Comparison of ENCODE assay signal across 8 cellular contexts in genomic region chr4:24912252-24913098, GRCh38. TPM values are rescaled to one million over a fixed set of nuclear protein-coding genes. Genes with fewer than 3 reads are reported as not detected.
DNase-seq lines count a peak whose midpoint lies in the region; ATAC-seq and TF ChIP-seq lines count a peak whose summit lies in the region.

TSS of gene CCDC149 (minus strand) at chr4:24913042. CDS start at chr4:24912864, 178 bp downstream.

- H3K27ac Mint-ChIP-seq in effector memory CD8-positive, alpha-beta T cell: no peak within 1 kb of the TSS

- peaks cover 38 to 67% of the 10 kb centered on the region in 2 donors for H3K27me3 Mint-ChIP-seq in effector memory CD8-positive, alpha-beta T cell

- peaks cover 5 to 11% of the 10 kb centered on the region in 2 donors for H3K9me3 Mint-ChIP-seq in effector memory CD8-positive, alpha-beta T cell

- no peak for ATAC-seq in activated CD4-positive, CD25-positive, alpha-beta regulatory T cell treated with anti-CD3 and anti-CD28 coated beads, Interleukin-2, amount 50 U/mL, for 24 hours
- ATAC-seq in effector memory CD8-positive, alpha-beta T cell (replicated peaks): no peak

- CTCF ChIA-PET in HEK293 (lab: Yijun Ruan, JAX): no interaction called here

- H3K27me3 ChIP-seq in BE2C (peaks cover 15% of the 10 kb centered on the region), iPS-20b (ENCODE audit: insufficient read depth, low read length) (peaks cover 27% of the 10 kb centered on the region)

- peaks cover 0 to 1% of the 10 kb centered on the region in 2 donors for H3K4me1 Mint-ChIP-seq in effector memory CD8-positive, alpha-beta T cell (ENCODE audit: low read depth in 2 of 2)

- H3K4me1 ChIP-seq in BE2C (no peaks in the 10 kb centered on the region), HEK293 (ENCODE audit: control insufficient read depth, insufficient read depth, low read length) (no peaks in the 10 kb centered on the region), iPS-20b (ENCODE audit: insufficient read depth, low read length) (peaks cover 6% of the 10 kb centered on the region; the same call in 1 of the 2 replicates)

- no peaks in the 10 kb centered on the region for H3K36me3 Mint-ChIP-seq in effector memory CD8-positive, alpha-beta T cell (ENCODE audit: insufficient read depth)

- H3K36me3 ChIP-seq in BE2C: no peaks in the 10 kb centered on the region
- H3K36me3 ChIP-seq in HEK293 (ENCODE audit: control insufficient read depth in 2 of 2, insufficient read depth in 1 of 2, low read length in 2 of 2): no peaks in the 10 kb centered on the region
- H3K36me3 ChIP-seq in iPS-20b (ENCODE audit: insufficient read depth, low read depth, low read length): peaks cover 17% of the 10 kb centered on the region

- POLR2A ChIA-PET in HEK293 (lab: Yijun Ruan, JAX): no interaction called here

- DNase-seq in BE2C: peak; percentile 61
- DNase-seq in NCI-H82 (lab: John Stamatoyannopoulos, UW): peak; percentile 91
- DNase-seq in cardiac fibroblast (ENCODE audit: low read depth in 2 of 2): peak; percentile 53 to 69
- DNase-seq in retina: peak; percentile 84
- DNase-seq in effector memory CD8-positive, alpha-beta T cell: no peak

- H3K4me3 ChIP-seq in BE2C (ENCODE audit: low read depth, low read length) (peak within 1 kb of the TSS; percentile 19), HEK293 (ENCODE audit: low read depth, low read length) (peak within 1 kb of the TSS; percentile 26), cardiac fibroblast (replicated peaks in 1 of 2; ENCODE audit: low read depth in 2 of 2, low read length in 2 of 2) (peak within 1 kb of the TSS; percentile 61 to 63), iPS-20b (ENCODE audit: low read length) (peak within 1 kb of the TSS; percentile 67)

- TF ChIP-seq CTCF in BE2C (IDR thresholded peaks at IDR 0.05; ENCODE audit: low read depth, low read length) (no peak), HEK293 (tag by site-specific recombination; IDR thresholded peaks at IDR 0.05) (no peak), cardiac fibroblast (IDR thresholded peaks at IDR 0.05; ENCODE audit: low read depth, low read length) (no peak)

- H3K27ac ChIP-seq in HEK293 (ENCODE audit: extremely low read depth, low read depth, low read length): peak within 1 kb of the TSS; percentile 22; the same call in 1 of the 2 replicates
- peak within 1 kb of the TSS; percentile 75 for H3K27ac ChIP-seq in iPS-20b (ENCODE audit: low read length)

- H3K9me3 ChIP-seq in BE2C: no peaks in the 10 kb centered on the region
- H3K9me3 ChIP-seq in HEK293 (ENCODE audit: control insufficient read depth, insufficient read depth, low read depth, low read length): no peaks in the 10 kb centered on the region
- peaks cover 12% of the 10 kb centered on the region; the same call in 1 of the 2 replicates for H3K9me3 ChIP-seq in iPS-20b (ENCODE audit: insufficient read depth, low read depth, low read length)

- H3K9ac ChIP-seq in iPS-20b (ENCODE audit: low read depth, low read length): peak within 1 kb of the TSS; percentile 79; the same call in 1 of the 2 replicates

- no peak within 1 kb of the TSS for H3K4me3 Mint-ChIP-seq in effector memory CD8-positive, alpha-beta T cell

TF ChIP-seq in HEK293, 187 proteins besides CTCF, POLR2A, EP300 and RAD21 (continues in another document):
- TF ChIP-seq ZNF558 (tag by site-specific recombination; IDR thresholded peaks at IDR 0.05): no peak
- TF ChIP-seq SP3 (tag by site-specific recombination; IDR thresholded peaks at IDR 0.05): 0 out of 2 replicates have a peak, but pooled peaks have one; percentile 19
- TF ChIP-seq ZNF664 (tag by site-specific recombination; IDR thresholded peaks at IDR 0.05): no peak
- peak; percentile 37; the same call in 1 of the 2 replicates for TF ChIP-seq SP2 (tag by site-specific recombination; IDR thresholded peaks at IDR 0.05)
- no peak for TF ChIP-seq ZBTB49 (tag by site-specific recombination; IDR thresholded peaks at IDR 0.05; ENCODE audit: low read depth)
- no peak for TF ChIP-seq ZNF670 (tag by site-specific recombination; IDR thresholded peaks at IDR 0.05; ENCODE audit: low read depth)
- no peak for TF ChIP-seq ZNF23 (tag by site-specific recombination; IDR thresholded peaks at IDR 0.05; ENCODE audit: borderline replicate concordance)
- peak; percentile 45 for TF ChIP-seq ZBTB26 (tag by site-specific recombination; optimal IDR thresholded peaks at IDR 0.05)
- TF ChIP-seq ZNF335 (tag by site-specific recombination; conservative IDR thresholded peaks at IDR 0.05): 0 out of 2 replicates have a peak, but pooled peaks have one; percentile 18
- TF ChIP-seq ZNF76 (tag by site-specific recombination; IDR thresholded peaks at IDR 0.05; ENCODE audit: borderline replicate concordance, low read depth): no peak
- no peak for TF ChIP-seq ZSCAN18 (tag by site-specific recombination; IDR thresholded peaks at IDR 0.05)
- no peak for TF ChIP-seq ZBTB10 (tag by site-specific recombination; IDR thresholded peaks at IDR 0.05)

RNA-seq across cellular contexts. Expression of gene CCDC149, which starts in this region (rescaled TPM):
- 0.86 TPM for polyA plus RNA-seq in BE2C (2012; ENCODE audit: insufficient read depth, insufficient read length, low read depth)

Comparison
In these comparisons a context has a peak if more than half of its experiments do, and no peak if none do; other contexts are left out.
1. DNase-seq: peak in BE2C (single experiment), NCI-H82 (single experiment), cardiac fibroblast (2 of 2) and retina (single experiment); none in effector memory CD8-positive, alpha-beta T cell (0 of 3).
2. Peak in every context shown above with its lines, with median percentiles within 50 percentile points of each other: H3K4me3 ChIP-seq.